In genomic region chr12:65606008-65606766, GRCh38 we compare ENCODE assay signal across 1 cellular context.
TF ChIP-seq lines count a peak whose summit lies in the region.

No MANE protein-coding gene starts in this region.

TF ChIP-seq in IMR-90, 13 proteins besides CTCF, POLR2A, EP300 and RAD21:
- no peak for TF ChIP-seq FOS (IDR thresholded peaks at IDR 0.05; ENCODE audit: low read depth, low read length)
- no peak for TF ChIP-seq MXI1 (IDR thresholded peaks at IDR 0.05; ENCODE audit: borderline replicate concordance, low read depth, low read length)
- no peak for TF ChIP-seq CEBPB (IDR thresholded peaks at IDR 0.05; ENCODE audit: low read depth, low read length)
- no peak for TF ChIP-seq ELK1 (IDR thresholded peaks at IDR 0.05; ENCODE audit: borderline replicate concordance, low read depth, low read length)
- TF ChIP-seq SMC3 (IDR thresholded peaks at IDR 0.05; ENCODE audit: low read depth, low read length): no peak
- no peak for TF ChIP-seq MAFK (IDR thresholded peaks at IDR 0.05; ENCODE audit: low read depth, low read length)
- TF ChIP-seq USF2 (IDR thresholded peaks at IDR 0.05; ENCODE audit: low read depth, low read length): no peak
- TF ChIP-seq CHD1 (IDR thresholded peaks at IDR 0.05; ENCODE audit: low read depth, low read length): no peak
- TF ChIP-seq MAZ (IDR thresholded peaks at IDR 0.05; ENCODE audit: borderline replicate concordance, low read depth, low read length): no peak
- TF ChIP-seq BHLHE40 (IDR thresholded peaks at IDR 0.05; ENCODE audit: low read depth, low read length): no peak
- no peak for TF ChIP-seq RCOR1 (IDR thresholded peaks at IDR 0.05; ENCODE audit: insufficient replicate concordance, low read length)
